Comparison of ENCODE assay signal across 30 cellular contexts in genomic region chr6:43258807-43259686, GRCh38. TPM values are rescaled to one million over a fixed set of nuclear protein-coding genes. Genes with fewer than 3 reads are reported as not detected.
"Had no signal": no experiment of that assay in that cellular context is flagged by ENCODE, and none has a peak within 500 bp of the region (broad histone marks: within the 10 kb centered on the region; RNA-seq: fewer than 3 reads in every experiment).

No MANE protein-coding gene starts in this region.

- H3K36me3 Mint-ChIP-seq: activated naive CD4-positive, alpha-beta T cell treated with anti-CD3 and anti-CD28 coated beads, Interleukin-2, amount 10 ng/mL, durations not matched to agents 7 days and 5 days had no signal

- ATAC-seq: activated T-helper 17 cell treated with anti-CD3 and anti-CD28 coated beads, Interleukin-2, amount 50 U/mL, for 72 hours had no signal

- H3K9me3 ChIP-seq: breast epithelium, MG63, Peyer's patch, SJCRH30, SK-N-SH had no signal

- H3K4me3 ChIP-seq: breast epithelium, MG63, Peyer's patch, SJCRH30 had no signal

- H3K4me2 ChIP-seq: SK-N-SH had no signal

- H3K4me1 Mint-ChIP-seq: activated naive CD4-positive, alpha-beta T cell treated with anti-CD3 and anti-CD28 coated beads, Interleukin-2, amount 10 ng/mL, durations not matched to agents 7 days and 5 days had no signal

- H3K9me3 Mint-ChIP-seq: activated B cell treated with CpG ODN at 0.5 μM for 24 hours; activated CD4-positive, alpha-beta memory T cell treated with anti-CD3 and anti-CD28 coated beads, Interleukin-2, amount 10 ng/mL, durations not matched to agents 7 days and 5 days; activated naive CD4-positive, alpha-beta T cell treated with anti-CD3 and anti-CD28 coated beads, Interleukin-2, amount 10 ng/mL, durations not matched to agents 7 days and 5 days; activated T-helper 17 cell treated with anti-CD3 and anti-CD28 coated beads, Interleukin-2, amount 50 U/mL, for 72 hours; IgD-negative memory B cell; T-helper 1 cell treated with Interleukin-12 subunit alpha and Interleukin-12 subunit beta and Interleukin-4 antibody, amounts not matched to agents 30 μg/mL and 1 μg/mL, for 36 hours had no signal

- H3K27me3 ChIP-seq: MG63, Peyer's patch had no signal

- H3K27ac Mint-ChIP-seq: activated B cell treated with CpG ODN at 0.5 μM for 24 hours; activated CD4-positive, alpha-beta memory T cell treated with anti-CD3 and anti-CD28 coated beads, Interleukin-2, amount 10 ng/mL, durations not matched to agents 7 days and 5 days; activated naive CD4-positive, alpha-beta T cell treated with anti-CD3 and anti-CD28 coated beads, Interleukin-2, amount 10 ng/mL, durations not matched to agents 7 days and 5 days; IgD-negative memory B cell; T-helper 1 cell treated with Interleukin-12 subunit alpha and Interleukin-12 subunit beta and Interleukin-4 antibody, amounts not matched to agents 30 μg/mL and 1 μg/mL, for 36 hours had no signal

- DNase-seq: activated B cell treated with CpG ODN at 0.5 μM for 24 hours; activated CD4-positive, alpha-beta memory T cell treated with anti-CD3 and anti-CD28 coated beads, Interleukin-2, amount 10 ng/mL, durations not matched to agents 7 days and 5 days; activated CD4-positive, alpha-beta T cell treated with anti-CD3 and anti-CD28 coated beads for 1 hour; activated CD4-positive, alpha-beta T cell treated with anti-CD3 and anti-CD28 coated beads, Interleukin-2, amount 50 U/mL, for 1 hour; activated gamma-delta T cell treated with Interleukin-2 at 50 U/mL for 16 hours; activated naive CD4-positive, alpha-beta T cell treated with anti-CD3 and anti-CD28 coated beads, Interleukin-2, amount 10 ng/mL, durations not matched to agents 7 days and 5 days; activated T-cell treated with anti-CD3 and anti-CD28 coated beads for 4 hours; activated T-cell treated with anti-CD3 and anti-CD28 coated beads, Interleukin-2, amount 50 U/mL, for 48 hours; aorta; central memory CD4-positive, alpha-beta T cell; MG63; NCI-H1105; NCI-H1436; NCI-H187; NCI-H2081; NCI-H510A treated with DMSO at 0.1 percent for 48 hours; NCI-H69; Right ventricle myocardium superior; SJCRH30; SK-N-SH; SW 1271; T-helper 9 cell had no signal

- H3K4me3 Mint-ChIP-seq: activated B cell treated with CpG ODN at 0.5 μM for 24 hours; activated CD4-positive, alpha-beta memory T cell treated with anti-CD3 and anti-CD28 coated beads, Interleukin-2, amount 10 ng/mL, durations not matched to agents 7 days and 5 days; activated naive CD4-positive, alpha-beta T cell treated with anti-CD3 and anti-CD28 coated beads, Interleukin-2, amount 10 ng/mL, durations not matched to agents 7 days and 5 days; activated T-helper 17 cell treated with anti-CD3 and anti-CD28 coated beads, Interleukin-2, amount 50 U/mL, for 72 hours; IgD-negative memory B cell; T-helper 1 cell treated with Interleukin-12 subunit alpha and Interleukin-12 subunit beta and Interleukin-4 antibody, amounts not matched to agents 30 μg/mL and 1 μg/mL, for 36 hours had no signal

- H3K27ac ChIP-seq: breast epithelium, KMS-11, Peyer's patch, RWPE1, SJCRH30 had no signal

- H3K36me3 ChIP-seq: breast epithelium, MG63, Peyer's patch, SJCRH30 had no signal

- H3K4me1 ChIP-seq: breast epithelium, Peyer's patch, SJCRH30 had no signal

RNA-seq across cellular contexts. Expression of gene TTBK1, which starts 15.8 kb away (rescaled TPM):
- total RNA-seq: SJCRH30 had no signal
- polyA plus RNA-seq: aorta had no signal

RNA-seq across cellular contexts. Expression of gene SLC22A7, which starts 39.0 kb away (rescaled TPM):
- total RNA-seq: activated B cell treated with CpG ODN at 0.5 μM for 24 hours; activated CD4-positive, alpha-beta memory T cell treated with anti-CD3 and anti-CD28 coated beads, Interleukin-2, amount 10 ng/mL, durations not matched to agents 7 days and 5 days; activated CD8-positive, alpha-beta memory T cell treated with anti-CD3 and anti-CD28 coated beads for 36 hours; activated T-helper 17 cell treated with anti-CD3 and anti-CD28 coated beads, Interleukin-2, amount 50 U/mL, for 72 hours; aorta; breast epithelium; Right ventricle myocardium superior; SJCRH30 had no signal
- polyA plus RNA-seq: aorta, IgD-negative memory B cell, SK-N-SH had no signal

RNA-seq across cellular contexts. Expression of gene CRIP3, which starts 49.6 kb away (rescaled TPM):
- total RNA-seq: SJCRH30 had no signal
- polyA plus RNA-seq: SK-N-SH had no signal
